In genomic region chr19:46232468-46232867, GRCh38 we compare ENCODE assay signal across 22 cellular contexts. TPM values are rescaled to one million over a fixed set of nuclear protein-coding genes. Genes with fewer than 3 reads are reported as not detected.
A peak's percentile ranks its signal among the peaks of the same experiment; 100 is the strongest.
DNase-seq lines count a peak whose midpoint lies in the region; ATAC-seq and TF ChIP-seq lines count a peak whose summit lies in the region.
"Had no signal": no experiment of that assay in that cellular context is flagged by ENCODE, and none has a peak within 500 bp of the region (broad histone marks: within the 10 kb centered on the region; RNA-seq: fewer than 3 reads in every experiment).

No MANE protein-coding gene starts in this region.

- H3K9me2 ChIP-seq in PC-9 (ENCODE audit: insufficient read depth) = no peaks in the 10 kb centered on the region

- H3K9me3 ChIP-seq in PC-9 (ENCODE audit: insufficient read depth, low read depth) = no peaks in the 10 kb centered on the region
- H3K9me3 ChIP-seq: A549, BLaER1, Caco-2 had no signal

- H3K36me3 ChIP-seq in PC-9 (ENCODE audit: low read depth) = no peaks in the 10 kb centered on the region
- H3K36me3 ChIP-seq: BLaER1 had no signal

- peak; percentile 22 for ATAC-seq in esophagus mucosa
- ATAC-seq in sciatic nerve = no peak
- ATAC-seq in HG03025 (IDR thresholded peaks at IDR 0.05; ENCODE audit: low FRiP score, unreplicated experiment) = no peak
- no peak for ATAC-seq in HG02798 (IDR thresholded peaks at IDR 0.05; ENCODE audit: poor library complexity, unreplicated experiment)
- ATAC-seq: A549; CD8-positive, alpha-beta T cell had no signal

- DNase-seq in PC-9 (no peak), sciatic nerve (ENCODE audit: low spot score) (peak; percentile 35), HT-29 (ENCODE audit: low spot score) (no peak), nephron progenitor cell (no peak)
- DNase-seq: 8988T; Caco-2; CD4-positive, CD25-positive, alpha-beta regulatory T cell; CD8-positive, alpha-beta T cell; DMS153; DND-41; GM23248; H7; HCEC 1CT had no signal

- BruUV-seq in PC-9 (replicated peaks; lab: Mats Ljungman, UMichigan) = no TSS peak

- H3K36me3 Mint-ChIP-seq in nephron progenitor cell (ENCODE audit: low read depth) = no peaks in the 10 kb centered on the region
- H3K36me3 Mint-ChIP-seq: CD4-positive, CD25-positive, alpha-beta regulatory T cell; CD8-positive, alpha-beta T cell had no signal

- no peak overlapping the region for H2AFZ ChIP-seq in PC-9
- H2AFZ ChIP-seq: GM23248 had no signal

- H3K4me3 ChIP-seq in PC-9 = no peak overlapping the region
- H3K4me3 ChIP-seq: A549, BLaER1, GM23248 had no signal

- CTCF ChIA-PET in PC-9 (lab: Charles Lee) = interaction anchor here (0.9 to 1.1 kb wide), 2 partner anchors 22 to 32 kb away, joined by 3 read pairs; no protein-coding TSS in a partner anchor

- peak overlapping the region; percentile 87 for H3K27ac ChIP-seq in PC-9
- H3K27ac ChIP-seq in VCaP = peak overlapping the region; percentile 22; the same call in 1 of the 2 replicates
- H3K27ac ChIP-seq: A549, BLaER1, C4-2B, GM23248 had no signal

- H3K27me3 ChIP-seq in PC-9 (ENCODE audit: insufficient read depth, low read depth) = no peaks in the 10 kb centered on the region

- TF ChIP-seq CTCF in PC-9 (conservative IDR thresholded peaks at IDR 0.05) (no peak), VCaP (conservative IDR thresholded peaks at IDR 0.05) (no peak), nephron progenitor cell (IDR thresholded peaks at IDR 0.05) (no peak)

- H3K4me2 ChIP-seq in PC-9 = peak overlapping the region; percentile 56
- H3K4me2 ChIP-seq: A549, BLaER1 had no signal

- H3K27me3 Mint-ChIP-seq in nephron progenitor cell (ENCODE audit: low read depth, poor library complexity) = peaks cover 31% of the 10 kb centered on the region

- peaks cover 51% of the 10 kb centered on the region for H3K4me1 ChIP-seq in PC-9 (replicated peaks; ENCODE audit: insufficient read depth)
- H3K4me1 ChIP-seq: A549, BLaER1, Caco-2 had no signal

- no peaks in the 10 kb centered on the region for H3K79me2 ChIP-seq in PC-9 (ENCODE audit: low read depth)

- no peaks in the 10 kb centered on the region for H4K20me1 ChIP-seq in PC-9 (ENCODE audit: insufficient read depth)

- peaks cover 24% of the 10 kb centered on the region for H3F3A ChIP-seq in PC-9 (ENCODE audit: insufficient read depth, low read depth)

- no peaks in the 10 kb centered on the region for H3K9me3 Mint-ChIP-seq in nephron progenitor cell
- H3K9me3 Mint-ChIP-seq: CD8-positive, alpha-beta T cell had no signal

- intact Hi-C loops in PC-9 (cut with micrococcal nuclease; ENCODE audit: unreplicated experiment) = loop anchor here (1.0 to 5.0 kb wide), 5 partner anchors 10 to 40 kb away; no protein-coding TSS in a partner anchor
- intact Hi-C loops in sciatic nerve (cut with DNase I) = loop anchor here (5.0 kb wide), 1 partner anchor 85 kb away; the partner anchor contains the start of gene IGFL2

- no peak overlapping the region for H3K27ac Mint-ChIP-seq in nephron progenitor cell
- H3K27ac Mint-ChIP-seq: B cell; CD4-positive, CD25-positive, alpha-beta regulatory T cell; CD8-positive, alpha-beta T cell had no signal

- no peaks in the 10 kb centered on the region for H3K4me1 Mint-ChIP-seq in nephron progenitor cell
- H3K4me1 Mint-ChIP-seq: B cell had no signal

- POLR2A ChIA-PET in PC-9 (lab: Charles Lee; ENCODE audit: unreplicated experiment) = interaction anchor here (0.6 kb wide), 1 partner anchor 31 kb away, joined by 5 read pairs; no protein-coding TSS in a partner anchor

- no peak overlapping the region for H3K4me3 Mint-ChIP-seq in nephron progenitor cell
- H3K4me3 Mint-ChIP-seq: B cell; CD4-positive, CD25-positive, alpha-beta regulatory T cell; CD8-positive, alpha-beta T cell had no signal

RNA-seq across cellular contexts. Expression of gene IGFL1, which starts 2.9 kb away (rescaled TPM):
- total RNA-seq in PC-9 (2021) = 2.6 and 3.7 TPM in 2 replicates
- total RNA-seq in esophagus mucosa = 20.2 TPM
- not detected for total RNA-seq in sciatic nerve
- total RNA-seq in HT-29 (2014; rRNA removed; shearing (Covaris generic)) = not detected in 2 replicates
- total RNA-seq: B cell; Caco-2; CD4-positive, CD25-positive, alpha-beta regulatory T cell; CD8-positive, alpha-beta T cell; GM23248; H1; H7 had no signal
